Comparison of ENCODE assay signal across 15 cellular contexts in genomic region chr20:50578778-50579165, GRCh38.
"Had no signal": no experiment of that assay in that cellular context is flagged by ENCODE, and none has a peak within 500 bp of the region (broad histone marks: within the 10 kb centered on the region; RNA-seq: fewer than 3 reads in every experiment).

No MANE protein-coding gene starts in this region.

- H3K27ac ChIP-seq: cardiac muscle cell, neural progenitor cell, ovary, testis, upper lobe of right lung had no signal

- DNase-seq: activated CD8-positive, alpha-beta T cell treated with anti-CD3 and anti-CD28 coated beads, Interleukin-2, amount 10 ng/mL, durations not matched to agents 7 days and 5 days; effector CD4-positive, alpha-beta T cell; heart right ventricle; Right ventricle myocardium superior; stimulated activated CD4-positive, alpha-beta T cell treated with anti-CD3 and anti-CD28 coated beads, Interleukin-2, amount 100 ng/mL, for 24 hours; stimulated activated naive CD8-positive, alpha-beta T cell treated with anti-CD3 and anti-CD28 coated beads, Interleukin-15, amount 100 ng/mL, for 72 hours; testis; upper lobe of right lung had no signal

- H3K4me1 Mint-ChIP-seq: mesothelial cell of epicardium had no signal

- H3K9me3 Mint-ChIP-seq: activated T-helper 2 cell treated with anti-CD3 and anti-CD28 coated beads, Interferon-gamma antibody, Interleukin-2, Interleukin-4, amounts not matched to agents 10 μg/mL and 5 μg/mL and 100 μg/mL, durations not matched to agents 14 hours and 24 hours and 36 hours; mesothelial cell of epicardium; neural progenitor cell; stimulated activated naive CD8-positive, alpha-beta T cell treated with anti-CD3 and anti-CD28 coated beads, Interleukin-15, amount 100 ng/mL, for 72 hours had no signal

- H3K27ac Mint-ChIP-seq: activated CD8-positive, alpha-beta T cell treated with anti-CD3 and anti-CD28 coated beads, Interleukin-2, amount 10 ng/mL, durations not matched to agents 7 days and 5 days; activated T-helper 2 cell treated with anti-CD3 and anti-CD28 coated beads, Interferon-gamma antibody, Interleukin-2, Interleukin-4, amounts not matched to agents 10 μg/mL and 5 μg/mL and 100 μg/mL, durations not matched to agents 14 hours and 24 hours and 36 hours; mesothelial cell of epicardium had no signal

- H3K4me3 ChIP-seq: cardiac muscle cell, heart right ventricle, neural progenitor cell, ovary, right atrium auricular region, testis, upper lobe of right lung had no signal

- H3K27me3 Mint-ChIP-seq: stimulated activated naive CD8-positive, alpha-beta T cell treated with anti-CD3 and anti-CD28 coated beads, Interleukin-15, amount 100 ng/mL, for 72 hours had no signal

- H3K36me3 ChIP-seq: neural progenitor cell, ovary had no signal

- H3K4me3 Mint-ChIP-seq: activated CD8-positive, alpha-beta T cell treated with anti-CD3 and anti-CD28 coated beads, Interleukin-2, amount 10 ng/mL, durations not matched to agents 7 days and 5 days; mesothelial cell of epicardium; neural progenitor cell; stimulated activated naive CD8-positive, alpha-beta T cell treated with anti-CD3 and anti-CD28 coated beads, Interleukin-15, amount 100 ng/mL, for 72 hours had no signal

- ATAC-seq: activated CD8-positive, alpha-beta T cell treated with anti-CD3 and anti-CD28 coated beads, Interleukin-2, amount 10 ng/mL, durations not matched to agents 7 days and 5 days; heart right ventricle; SK-N-SH treated with all-trans-retinoic acid at 6 μM for 48 hours; stimulated activated naive CD8-positive, alpha-beta T cell treated with anti-CD3 and anti-CD28 coated beads, Interleukin-15, amount 100 ng/mL, for 72 hours; upper lobe of right lung had no signal

- H3K9me3 ChIP-seq: heart right ventricle, ovary, right atrium auricular region, testis, upper lobe of right lung had no signal

- H3K27me3 ChIP-seq: cardiac muscle cell, heart right ventricle, neural progenitor cell, ovary, right atrium auricular region, testis, upper lobe of right lung had no signal

- H3K4me1 ChIP-seq: testis had no signal
